ENCODE assay signal across 16 cellular contexts in the genomic region with DNA sequence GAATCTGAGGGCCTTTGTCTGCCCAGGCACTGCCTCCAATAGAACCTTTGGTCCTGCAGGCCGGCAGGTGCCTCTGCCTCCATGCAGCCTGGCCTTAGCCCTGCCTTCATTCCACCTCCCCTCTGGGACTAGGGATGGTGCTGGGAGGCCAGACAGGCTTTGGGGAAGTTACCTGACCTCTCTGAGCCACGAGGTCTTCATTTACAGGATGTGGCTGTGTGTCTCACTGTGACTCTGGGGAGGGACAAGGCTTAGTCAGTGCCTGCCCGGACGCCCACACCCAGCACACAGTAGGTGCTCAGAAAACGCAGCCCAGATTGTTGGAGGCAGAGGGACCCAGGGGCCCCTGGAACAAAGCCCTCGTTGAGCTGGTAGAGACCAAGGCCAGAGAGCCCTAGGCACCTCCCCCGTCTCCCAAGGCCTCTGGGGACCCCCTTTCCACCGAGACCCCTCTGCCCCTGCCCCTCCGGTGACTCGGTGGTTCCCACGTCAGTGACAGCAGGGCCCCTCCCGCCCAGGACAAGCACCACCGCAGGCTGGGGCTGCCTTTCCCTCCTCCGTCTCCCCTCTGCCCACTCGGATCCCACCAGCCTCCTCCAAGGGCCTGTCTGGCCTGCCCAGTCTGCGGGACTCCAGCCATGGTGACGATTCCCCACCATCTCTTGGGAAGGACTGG. TPM values are rescaled to one million over a fixed set of nuclear protein-coding genes. Genes with fewer than 3 reads are reported as not detected.
DNase-seq lines count a peak whose midpoint lies in the region; ATAC-seq, FAIRE-seq and TF ChIP-seq lines count a peak whose summit lies in the region.
"Had no signal": no experiment of that assay in that cellular context is flagged by ENCODE, and none has a peak within 500 bp of the region (broad histone marks: within the 10 kb centered on the region; RNA-seq: fewer than 3 reads in every experiment).

No MANE protein-coding gene starts in this region.

- H2BK15ac ChIP-seq in H9 (ENCODE audit: low read depth, low read length): no peak overlapping the region; the same call in 1 of the 2 replicates

- no peaks in the 10 kb centered on the region for H3K23me2 ChIP-seq in H9 (ENCODE audit: insufficient read length, low read depth, low read length, poor library complexity, severe bottlenecking)

- H3K23ac ChIP-seq in H9 (ENCODE audit: insufficient read length, low read depth, low read length): no peak overlapping the region

- H3K36me3 Mint-ChIP-seq in immature natural killer cell (no peaks in the 10 kb centered on the region), H9 (ENCODE audit: insufficient read depth in 1 of 3, low read depth in 3 of 3) (no peaks in the 10 kb centered on the region)
- no peaks in the 10 kb centered on the region for H3K36me3 Mint-ChIP-seq in activated CD4-positive, alpha-beta T cell treated with anti-CD3 and anti-CD28 coated beads, Interleukin-2, amount 10 ng/mL, durations not matched to agents 24 days and 14 days (ENCODE audit: low read depth)

- H3K4ac ChIP-seq in H9 (ENCODE audit: low read depth, low read length): no peak overlapping the region

- H3K9me3 ChIP-seq in H9 (ENCODE audit: control insufficient read depth, low read depth, low read length): no peaks in the 10 kb centered on the region
- H3K9me3 ChIP-seq: ascending aorta had no signal

- H2BK120ac ChIP-seq in H9 (ENCODE audit: low read depth, low read length, poor library complexity, severe bottlenecking): no peak overlapping the region

- H3K79me2 ChIP-seq in H9 (ENCODE audit: insufficient read depth, low read length): no peaks in the 10 kb centered on the region

- H2AK5ac ChIP-seq in H9 (ENCODE audit: insufficient read length, low read length): no peak overlapping the region

- no peak overlapping the region for H4K91ac ChIP-seq in H9 (ENCODE audit: insufficient read length, low read depth, low read length)

- no peak overlapping the region for H3K9ac ChIP-seq in H9 (ENCODE audit: extremely low read depth, insufficient read length, low read length)

- no peak overlapping the region for H3K56ac ChIP-seq in H9 (ENCODE audit: insufficient read length, low read depth, low read length)

- H3K9me3 Mint-ChIP-seq in immature natural killer cell (no peaks in the 10 kb centered on the region), H9 (no peaks in the 10 kb centered on the region)
- no peaks in the 10 kb centered on the region for H3K9me3 Mint-ChIP-seq in activated CD4-positive, alpha-beta T cell treated with anti-CD3 and anti-CD28 coated beads, Interleukin-2, amount 10 ng/mL, durations not matched to agents 24 days and 14 days

- H4K8ac ChIP-seq in H9 (replicated peaks; ENCODE audit: insufficient read length, low read depth, low read length): no peak overlapping the region

- H3K4me3 Mint-ChIP-seq in immature natural killer cell (peak overlapping the region in 4 of 5 donors; percentile 33 to 46 (median 38)), H9 (no peak overlapping the region; a peak in 1 of 5 replicates)
- H3K4me3 Mint-ChIP-seq in activated CD4-positive, alpha-beta T cell treated with anti-CD3 and anti-CD28 coated beads, Interleukin-2, amount 10 ng/mL, durations not matched to agents 24 days and 14 days: no peak overlapping the region

- no peaks in the 10 kb centered on the region for H3K79me1 ChIP-seq in H9 (ENCODE audit: insufficient read depth, low read depth, low read length, poor library complexity, severe bottlenecking)

- DNase-seq in A172 (ENCODE audit: low spot score) (peak; percentile 73), GM12891 (ENCODE audit: insufficient read length, low spot score) (no peak), SKM-1 treated with dmso at 0.1 percent for 144 hours (lab: John Stamatoyannopoulos, UW; ENCODE audit: unreplicated experiment) (peak; percentile 51), immature natural killer cell (peak; percentile 17 to 32 (median 23)), H9 (no peak), COR-L47 (lab: John Stamatoyannopoulos, UW) (no peak)
- DNase-seq in activated CD4-positive, alpha-beta T cell treated with anti-CD3 and anti-CD28 coated beads, Interleukin-2, amount 10 ng/mL, durations not matched to agents 24 days and 14 days: no peak
- DNase-seq: activated CD4-positive, alpha-beta T cell treated with anti-CD3 and anti-CD28 coated beads, Interleukin-2, amount 50 U/mL, for 48 hours; foreskin keratinocyte; NCI-H2227 treated with DMSO at 0.1 percent for 48 hours; retina; stimulated activated CD4-positive, alpha-beta T cell treated with anti-CD3 and anti-CD28 coated beads, Interleukin-4, amount 100 ng/mL, for 1 hour; stimulated activated naive CD4-positive, alpha-beta T cell had no signal

- ATAC-seq in GM19455 (IDR thresholded peaks at IDR 0.05; ENCODE audit: unreplicated experiment): no peak
- ATAC-seq: foreskin keratinocyte had no signal

- H3K4me1 Mint-ChIP-seq in immature natural killer cell (peaks cover 45 to 46% of the 10 kb centered on the region in 2 donors), H9 (peaks cover 10 to 12% of the 10 kb centered on the region in 2 experiments)
- H3K4me1 Mint-ChIP-seq in activated CD4-positive, alpha-beta T cell treated with anti-CD3 and anti-CD28 coated beads, Interleukin-2, amount 10 ng/mL, durations not matched to agents 24 days and 14 days: no peaks in the 10 kb centered on the region

- H3K4me1 ChIP-seq in H9 (ENCODE audit: insufficient read depth, low read length): no peaks in the 10 kb centered on the region; the same call in 1 of the 2 replicates
- H3K4me1 ChIP-seq: foreskin keratinocyte had no signal

- no peaks in the 10 kb centered on the region for H3K27me3 ChIP-seq in H9 (ENCODE audit: insufficient read depth, low read length)
- H3K27me3 ChIP-seq: ascending aorta had no signal

- H3K14ac ChIP-seq in H9 (ENCODE audit: insufficient read depth, low read length): no peak overlapping the region

- TF ChIP-seq CTCF in H9 (conservative IDR thresholded peaks at IDR 0.05): no peak

- H4K20me1 ChIP-seq in H9 (ENCODE audit: control insufficient read depth, insufficient read depth, insufficient read length): no peaks in the 10 kb centered on the region

- H3K27ac Mint-ChIP-seq in immature natural killer cell (peak overlapping the region; percentile 55 to 89 (median 76)), H9 (peak overlapping the region in 1 of 3 experiments; percentile 75; a peak in 1 of 7 replicates)
- no peak overlapping the region for H3K27ac Mint-ChIP-seq in activated CD4-positive, alpha-beta T cell treated with anti-CD3 and anti-CD28 coated beads, Interleukin-2, amount 10 ng/mL, durations not matched to agents 24 days and 14 days

- FAIRE-seq in GM12891 (lab: Jason Lieb, UNC): peak; percentile 28
- FAIRE-seq: islet of Langerhans had no signal

- no peak for TF ChIP-seq POLR2A in GM12891 (IDR thresholded peaks at IDR 0.05; ENCODE audit: low read depth, low read length)

- no peak overlapping the region for H3K4me2 ChIP-seq in H9 (ENCODE audit: insufficient read depth, insufficient read length, low read length)

- WGBS in H9 (ENCODE audit: extremely low coverage, insufficient read length, low lambda C conversion rate): no CpG with 5 or more reads among the region's 17 CpGs

- intact Hi-C loops in activated CD4-positive, alpha-beta T cell treated with anti-CD3 and anti-CD28 coated beads, Interleukin-2, amount 10 ng/mL, durations not matched to agents 24 days and 14 days (cut with micrococcal nuclease): no loop called here

- no peak overlapping the region for H2BK20ac ChIP-seq in H9 (ENCODE audit: low read depth, low read length, poor library complexity, severe bottlenecking)

- H2AFZ ChIP-seq in H9 (ENCODE audit: low read length): no peak overlapping the region

- H4K5ac ChIP-seq in H9 (ENCODE audit: insufficient read length, low read depth, low read length): no peak overlapping the region

- H2BK5ac ChIP-seq in H9 (ENCODE audit: insufficient read length, low read length): no peak overlapping the region

- H3K27me3 Mint-ChIP-seq in immature natural killer cell (ENCODE audit: low read depth in 3 of 3): peaks cover 0 to 12% (median 4%) of the 10 kb centered on the region in 3 donors
- peaks cover 6% of the 10 kb centered on the region for H3K27me3 Mint-ChIP-seq in H9 (ENCODE audit: low read depth)
- no peaks in the 10 kb centered on the region for H3K27me3 Mint-ChIP-seq in activated CD4-positive, alpha-beta T cell treated with anti-CD3 and anti-CD28 coated beads, Interleukin-2, amount 10 ng/mL, durations not matched to agents 24 days and 14 days

- H3K18ac ChIP-seq in H9 (ENCODE audit: insufficient read length, low read depth, low read length): no peak overlapping the region

- H2BK12ac ChIP-seq in H9 (ENCODE audit: insufficient read length, low read depth, low read length): no peak overlapping the region

- no peak overlapping the region for H3T11ph ChIP-seq in H9 (ENCODE audit: low read length)

- H3K27ac ChIP-seq in H9 (ENCODE audit: insufficient read length, low read depth, low read length): no peak overlapping the region
- H3K27ac ChIP-seq: ascending aorta, foreskin keratinocyte had no signal

TF ChIP-seq in GM12891, 5 proteins besides CTCF, POLR2A, EP300 and RAD21:
- TF ChIP-seq TAF1 (IDR thresholded peaks at IDR 0.05; ENCODE audit: low read depth, low read length) (no peak), POU2F2 (IDR thresholded peaks at IDR 0.05; ENCODE audit: low read depth, low read length) (no peak), PAX5 (IDR thresholded peaks at IDR 0.05; ENCODE audit: insufficient read depth, low read length, severe bottlenecking) (no peak), SPI1 (IDR thresholded peaks at IDR 0.05; ENCODE audit: low read depth, low read length) (no peak), POLR2AphosphoS5 (IDR thresholded peaks at IDR 0.05; ENCODE audit: low read depth, low read length) (no peak)

RNA-seq across cellular contexts. Expression of a gene that starts 46.9 kb away (rescaled TPM):
- total RNA-seq in A172 (2014; rRNA removed; shearing (Covaris generic)): 110 and 127 TPM in 2 replicates
- polyA plus RNA-seq in GM12891 (2012; ENCODE audit: low read depth, missing spikeins): 0.09 TPM
- polyA plus RNA-seq in immature natural killer cell: 1 to 10 TPM in 1 of 3 donors, not detected in 2; 1.6 TPM
- total RNA-seq in H9 (2021): 37.7 and 38.0 TPM in 2 replicates
- 3.2 and 3.5 TPM in 2 replicates for total RNA-seq in activated CD4-positive, alpha-beta T cell treated with anti-CD3 and anti-CD28 coated beads, Interleukin-2, amount 10 ng/mL, durations not matched to agents 24 days and 14 days

Comparison
In these comparisons a context has a peak if more than half of its experiments do, and no peak if none do; other contexts are left out.
1. DNase-seq: peak in A172 (single experiment), SKM-1 treated with dmso at 0.1 percent for 144 hours (single experiment) and immature natural killer cell (3 of 3); none in GM12891 (single experiment), H9 (single experiment), COR-L47 (single experiment) and activated CD4-positive, alpha-beta T cell treated with anti-CD3 and anti-CD28 coated beads, Interleukin-2, amount 10 ng/mL, durations not matched to agents 24 days and 14 days (single experiment).
2. H3K4me3 Mint-ChIP-seq: peak in immature natural killer cell (4 of 5); none in H9 (0 of 2) and activated CD4-positive, alpha-beta T cell treated with anti-CD3 and anti-CD28 coated beads, Interleukin-2, amount 10 ng/mL, durations not matched to agents 24 days and 14 days (single experiment).